13 cellular contexts compared by ENCODE assay signal in the genomic region with DNA sequence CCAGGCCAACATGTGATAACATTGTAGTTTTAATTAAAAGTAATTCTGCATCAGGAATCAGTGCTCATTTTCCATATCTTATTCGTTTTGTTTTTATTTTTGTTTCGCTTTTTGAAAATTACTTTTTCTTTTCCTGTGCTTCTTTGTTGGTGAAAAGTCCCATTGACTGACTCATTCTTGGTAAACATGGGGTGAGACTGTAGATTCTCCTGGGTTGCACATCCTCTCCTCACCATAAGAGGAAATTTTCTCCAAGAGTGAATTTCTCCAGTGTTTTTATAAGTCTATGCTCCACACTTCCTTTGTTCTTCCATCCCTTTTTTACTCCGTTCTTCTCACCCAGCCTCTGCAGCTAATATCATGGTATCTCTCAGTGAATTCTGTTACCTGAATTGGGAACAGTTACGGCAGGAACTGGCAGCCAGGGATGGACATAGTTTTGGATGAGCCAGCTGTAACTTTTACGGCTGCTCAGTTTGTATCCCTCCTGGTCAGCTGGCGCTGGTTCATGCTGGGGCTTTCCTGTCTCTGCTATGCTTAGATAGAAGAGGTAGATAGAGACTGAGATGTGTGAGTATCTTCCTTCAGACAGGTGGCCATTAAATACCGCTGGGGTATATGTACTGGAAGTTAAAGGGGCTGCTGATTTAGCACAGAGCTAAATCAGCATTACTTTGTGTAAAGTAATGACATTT.
"Had no signal": no experiment of that assay in that cellular context is flagged by ENCODE, and none has a peak within 500 bp of the region (broad histone marks: within the 10 kb centered on the region; RNA-seq: fewer than 3 reads in every experiment).

No MANE protein-coding gene starts in this region.

- H3K4me1 ChIP-seq: right atrium auricular region, uterus had no signal

- DNase-seq: activated CD8-positive, alpha-beta memory T cell treated with anti-CD3 and anti-CD28 coated beads, Interleukin-2, amount 10 ng/mL, durations not matched to agents 7 days and 5 days; activated gamma-delta T cell treated with Interleukin-2 at 50 U/mL for 16 hours; activated T-cell treated with anti-CD3 and anti-CD28 coated beads, Interleukin-2, amount 50 U/mL, for 4 hours; central memory CD4-positive, alpha-beta T cell; hypothalamus; left colon; naive thymus-derived CD4-positive, alpha-beta T cell; stomach; T-helper 17 cell; uterus had no signal

- H3K9me3 Mint-ChIP-seq: activated T-cell treated with anti-CD3 and anti-CD28 coated beads, Interleukin-2, amount 50 U/mL, for 4 hours had no signal

- H3K4me3 ChIP-seq: lung, right atrium auricular region, skin epidermis, stomach, uterus had no signal

- H3K27me3 ChIP-seq: right atrium auricular region, stomach, uterus had no signal

- H3K36me3 ChIP-seq: right atrium auricular region, uterus had no signal

- ATAC-seq: activated CD8-positive, alpha-beta memory T cell treated with anti-CD3 and anti-CD28 coated beads, Interleukin-2, amount 10 ng/mL, durations not matched to agents 7 days and 5 days; activated T-cell treated with anti-CD3 and anti-CD28 coated beads, Interleukin-2, amount 50 U/mL, for 4 hours; left colon; naive thymus-derived CD4-positive, alpha-beta T cell; T-helper 17 cell had no signal

- H3K27me3 Mint-ChIP-seq: activated CD8-positive, alpha-beta memory T cell treated with anti-CD3 and anti-CD28 coated beads, Interleukin-2, amount 10 ng/mL, durations not matched to agents 7 days and 5 days; naive thymus-derived CD4-positive, alpha-beta T cell; T-helper 17 cell had no signal

- H3K4me3 Mint-ChIP-seq: activated CD8-positive, alpha-beta memory T cell treated with anti-CD3 and anti-CD28 coated beads, Interleukin-2, amount 10 ng/mL, durations not matched to agents 7 days and 5 days; activated T-cell treated with anti-CD3 and anti-CD28 coated beads, Interleukin-2, amount 50 U/mL, for 4 hours; naive thymus-derived CD4-positive, alpha-beta T cell; T-helper 17 cell had no signal

- H3K27ac ChIP-seq: right atrium auricular region, skin epidermis, stomach, uterus had no signal

- H3K27ac Mint-ChIP-seq: activated CD8-positive, alpha-beta memory T cell treated with anti-CD3 and anti-CD28 coated beads, Interleukin-2, amount 10 ng/mL, durations not matched to agents 7 days and 5 days; T-helper 17 cell had no signal

- H3K4me1 Mint-ChIP-seq: activated CD8-positive, alpha-beta memory T cell treated with anti-CD3 and anti-CD28 coated beads, Interleukin-2, amount 10 ng/mL, durations not matched to agents 7 days and 5 days had no signal

- H3K9me3 ChIP-seq: right atrium auricular region, stomach, uterus had no signal
